ENCODE assay signal across 31 cellular contexts in the genomic region with DNA sequence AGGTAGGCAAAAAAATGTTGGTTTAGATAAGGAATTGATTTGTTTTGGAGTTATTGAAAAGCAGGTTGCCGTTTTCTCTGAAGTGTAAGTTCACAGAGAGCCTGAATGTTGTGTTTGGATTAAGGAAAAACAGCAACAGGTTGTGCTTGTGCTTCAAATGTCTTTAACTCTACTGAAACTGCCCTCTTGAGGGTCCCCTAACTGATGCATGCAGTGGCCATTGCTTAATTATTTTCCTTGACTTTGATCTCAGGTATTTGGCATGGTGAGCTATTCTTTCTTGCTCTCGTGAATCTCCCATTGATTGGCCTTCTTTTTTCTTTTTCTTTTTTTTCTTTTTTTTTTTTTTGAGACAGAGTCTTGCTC. TPM values are rescaled to one million over a fixed set of nuclear protein-coding genes. Genes with fewer than 3 reads are reported as not detected.
A peak's percentile ranks its signal among the peaks of the same experiment; 100 is the strongest.
DNase-seq lines count a peak whose midpoint lies in the region; ATAC-seq and TF ChIP-seq lines count a peak whose summit lies in the region.
"Had no signal": no experiment of that assay in that cellular context is flagged by ENCODE, and none has a peak within 500 bp of the region (broad histone marks: within the 10 kb centered on the region; RNA-seq: fewer than 3 reads in every experiment).

No MANE protein-coding gene starts in this region.

- H3K27me3 Mint-ChIP-seq in MCF 10A (ENCODE audit: insufficient read depth, unreplicated experiment) (no peaks in the 10 kb centered on the region), nephron (ENCODE audit: low read depth) (no peaks in the 10 kb centered on the region)
- H3K27me3 Mint-ChIP-seq in activated naive CD8-positive, alpha-beta T cell treated with anti-CD3 and anti-CD28 coated beads, Interleukin-2, amount 50 U/mL, for 24 hours = no peaks in the 10 kb centered on the region
- H3K27me3 Mint-ChIP-seq: activated CD4-positive, alpha-beta memory T cell treated with anti-CD3 and anti-CD28 coated beads for 36 hours; stimulated activated naive CD8-positive, alpha-beta T cell treated with anti-CD3 and anti-CD28 coated beads, Interleukin-15, Interleukin-2, amounts not matched to agents 100 ng/mL and 50 ng/mL, for 24 hours had no signal

- no peak for TF ChIP-seq EP300 in upper lobe of left lung (IDR thresholded peaks at IDR 0.05)

- H3K4me3 Mint-ChIP-seq in MCF 10A (ENCODE audit: unreplicated experiment) (no peak overlapping the region), nephron (peak overlapping the region; percentile 59 to 78 (median 67))
- H3K4me3 Mint-ChIP-seq in activated naive CD8-positive, alpha-beta T cell treated with anti-CD3 and anti-CD28 coated beads, Interleukin-2, amount 50 U/mL, for 24 hours = peak overlapping the region; percentile 0
- H3K4me3 Mint-ChIP-seq: activated CD4-positive, alpha-beta memory T cell treated with anti-CD3 and anti-CD28 coated beads for 36 hours; H9; stimulated activated naive CD8-positive, alpha-beta T cell treated with anti-CD3 and anti-CD28 coated beads, Interleukin-15, Interleukin-2, amounts not matched to agents 100 ng/mL and 50 ng/mL, for 24 hours had no signal

- CTCF ChIA-PET in MCF 10A (lab: Yijun Ruan, JAX) = interaction anchor here (0.6 kb wide), 2 partner anchors 88 to 1097 kb away, joined by 3 read pairs; no protein-coding TSS in a partner anchor

- H3K27me3 ChIP-seq in breast epithelium = no peaks in the 10 kb centered on the region
- H3K27me3 ChIP-seq in vagina = no peaks in the 10 kb centered on the region
- no peaks in the 10 kb centered on the region for H3K27me3 ChIP-seq in upper lobe of left lung
- H3K27me3 ChIP-seq: BE2C, colonic mucosa, SJCRH30 had no signal

- POLR2A ChIA-PET in MCF 10A (lab: Yijun Ruan, JAX) = no interaction called here

- H3K36me3 ChIP-seq in breast epithelium (no peaks in the 10 kb centered on the region), vagina (no peaks in the 10 kb centered on the region), upper lobe of left lung (no peaks in the 10 kb centered on the region)
- H3K36me3 ChIP-seq: BE2C, colonic mucosa, prostate gland, SJCRH30, thoracic aorta had no signal

- TF ChIP-seq POLR2A in breast epithelium (IDR thresholded peaks at IDR 0.05) (no peak), vagina (IDR thresholded peaks at IDR 0.05) (no peak), upper lobe of left lung (IDR thresholded peaks at IDR 0.05) (no peak)

- H3K4me1 ChIP-seq in breast epithelium (peaks cover 0 to 9% of the 10 kb centered on the region in 2 donors), vagina (peaks cover 57% of the 10 kb centered on the region), upper lobe of left lung (peaks cover 28 to 43% (median 39%) of the 10 kb centered on the region in 4 donors)
- H3K4me1 ChIP-seq: colonic mucosa had no signal

- WGBS in upper lobe of left lung, 2 donors = 81 to 90% methylated on average over 2 of the region's 2 CpGs

- BruUV-seq in MCF 10A (replicated peaks; lab: Mats Ljungman, UMichigan) = no TSS peak

- H3K36me3 Mint-ChIP-seq in MCF 10A (ENCODE audit: insufficient read depth, unreplicated experiment) (peaks cover 5% of the 10 kb centered on the region), nephron (ENCODE audit: low read depth) (peaks cover 4% of the 10 kb centered on the region)
- H3K36me3 Mint-ChIP-seq in activated naive CD8-positive, alpha-beta T cell treated with anti-CD3 and anti-CD28 coated beads, Interleukin-2, amount 50 U/mL, for 24 hours (ENCODE audit: low read depth) = peaks cover 5% of the 10 kb centered on the region

- no peak overlapping the region for H3K4me3 ChIP-seq in breast epithelium
- no peak overlapping the region for H3K4me3 ChIP-seq in vagina
- no peak overlapping the region for H3K4me3 ChIP-seq in upper lobe of left lung
- H3K4me3 ChIP-seq: colonic mucosa, prostate gland, SJCRH30, thoracic aorta had no signal

- H3K4me1 Mint-ChIP-seq in MCF 10A (ENCODE audit: insufficient read depth, unreplicated experiment) = peaks cover 7% of the 10 kb centered on the region
- peaks cover 45% of the 10 kb centered on the region for H3K4me1 Mint-ChIP-seq in activated naive CD8-positive, alpha-beta T cell treated with anti-CD3 and anti-CD28 coated beads, Interleukin-2, amount 50 U/mL, for 24 hours
- H3K4me1 Mint-ChIP-seq in nephron = peaks cover 42% of the 10 kb centered on the region

- DNase-seq in breast epithelium (ENCODE audit: low spot score in 2 of 2) = no peak
- no peak for DNase-seq in MCF 10A (ENCODE audit: unreplicated experiment)
- DNase-seq in activated naive CD8-positive, alpha-beta T cell treated with anti-CD3 and anti-CD28 coated beads, Interleukin-2, amount 50 U/mL, for 24 hours = no peak
- no peak for DNase-seq in vagina (ENCODE audit: extremely low spot score in 2 of 2)
- no peak for DNase-seq in middle frontal gyrus (ENCODE audit: extremely low spot score, low spot score)
- no peak for DNase-seq in upper lobe of left lung
- no peak for DNase-seq in NCI-H446 treated with DMSO at 0.1 percent for 48 hours (lab: John Stamatoyannopoulos, UW)
- DNase-seq: ACHN; activated CD4-positive, alpha-beta memory T cell treated with anti-CD3 and anti-CD28 coated beads for 36 hours; activated CD4-positive, CD25-positive, alpha-beta regulatory T cell treated with anti-CD3 and anti-CD28 coated beads, Interleukin-2, amount 50 U/mL, for 72 hours; activated CD8-positive, alpha-beta memory T cell treated with anti-CD3 and anti-CD28 coated beads, Interleukin-2, amount 50 U/mL, for 4 hours; activated gamma-delta T cell; amniotic stem cell; BE2C; Calu3; colonic mucosa; DND-41; effector CD8-positive, alpha-beta T cell; erythroblast; H9; islet precursor cell; left ventricle myocardium superior; NCI-H2081; NCI-H2227 treated with DMSO at 0.1 percent for 48 hours; NCI-H748 treated with DMSO at 0.1 percent for 48 hours; SJCRH30; T-helper 1 cell had no signal

- H3K27ac Mint-ChIP-seq in MCF 10A (ENCODE audit: low read depth, unreplicated experiment) (no peak overlapping the region), nephron (peak overlapping the region; percentile 53 to 81 (median 75))
- peak overlapping the region; percentile 6 for H3K27ac Mint-ChIP-seq in activated naive CD8-positive, alpha-beta T cell treated with anti-CD3 and anti-CD28 coated beads, Interleukin-2, amount 50 U/mL, for 24 hours
- H3K27ac Mint-ChIP-seq: activated CD4-positive, alpha-beta memory T cell treated with anti-CD3 and anti-CD28 coated beads for 36 hours; H9; stimulated activated naive CD8-positive, alpha-beta T cell treated with anti-CD3 and anti-CD28 coated beads, Interleukin-15, Interleukin-2, amounts not matched to agents 100 ng/mL and 50 ng/mL, for 24 hours had no signal

- H3K27ac ChIP-seq in breast epithelium = peak overlapping the region; percentile 20 to 36
- peak overlapping the region; percentile 30 for H3K27ac ChIP-seq in vagina
- H3K27ac ChIP-seq in upper lobe of left lung = no peak overlapping the region
- H3K27ac ChIP-seq: colonic mucosa, SJCRH30 had no signal

- H3K9me3 ChIP-seq in breast epithelium (no peaks in the 10 kb centered on the region), vagina (no peaks in the 10 kb centered on the region), upper lobe of left lung (no peaks in the 10 kb centered on the region)
- H3K9me3 ChIP-seq: BE2C, colonic mucosa, prostate gland, SJCRH30, thoracic aorta had no signal

- intact Hi-C loops in breast epithelium (cut with DNase I; ENCODE audit: low total_unique reads) = no loop called here
- intact Hi-C loops in MCF 10A (cut with micrococcal nuclease) = no loop called here
- intact Hi-C loops in vagina (cut with DNase I) = no loop called here

- no peak for TF ChIP-seq CTCF in breast epithelium (IDR thresholded peaks at IDR 0.05)
- no peak for TF ChIP-seq CTCF in MCF 10A (IDR thresholded peaks at IDR 0.05; ENCODE audit: unreplicated experiment)
- TF ChIP-seq CTCF in nephron (IDR thresholded peaks at IDR 0.05; ENCODE audit: unreplicated experiment in 3 of 3) = no peak
- no peak for TF ChIP-seq CTCF in vagina (IDR thresholded peaks at IDR 0.05)
- no peak for TF ChIP-seq CTCF in upper lobe of left lung (IDR thresholded peaks at IDR 0.05)

- ATAC-seq in activated naive CD8-positive, alpha-beta T cell treated with anti-CD3 and anti-CD28 coated beads, Interleukin-2, amount 50 U/mL, for 24 hours = no peak
- ATAC-seq in upper lobe of left lung (ENCODE audit: low FRiP score in 2 of 2) = no peak
- ATAC-seq: left ventricle myocardium superior had no signal

- H3K9me3 Mint-ChIP-seq in MCF 10A (ENCODE audit: unreplicated experiment) (no peaks in the 10 kb centered on the region), nephron (no peaks in the 10 kb centered on the region)
- no peaks in the 10 kb centered on the region for H3K9me3 Mint-ChIP-seq in activated naive CD8-positive, alpha-beta T cell treated with anti-CD3 and anti-CD28 coated beads, Interleukin-2, amount 50 U/mL, for 24 hours
- H3K9me3 Mint-ChIP-seq: activated CD4-positive, alpha-beta memory T cell treated with anti-CD3 and anti-CD28 coated beads for 36 hours; H9; stimulated activated naive CD8-positive, alpha-beta T cell treated with anti-CD3 and anti-CD28 coated beads, Interleukin-15, Interleukin-2, amounts not matched to agents 100 ng/mL and 50 ng/mL, for 24 hours had no signal

RNA-seq across cellular contexts. Expression of gene GARRE1, which starts 3.2 kb away (rescaled TPM):
- 10 to 100 TPM; 21.0 to 43.9 (median 25.2) TPM for total RNA-seq in breast epithelium
- total RNA-seq in MCF 10A (2022) = 12.8 and 19.1 TPM in 2 replicates
- total RNA-seq in vagina = 28.5 TPM
- total RNA-seq in upper lobe of left lung = 10 to 100 TPM; 18.2 to 36.7 (median 28.1) TPM

Comparison
In these comparisons a context has a peak if more than half of its experiments do, and no peak if none do; other contexts are left out.
1. H3K27ac ChIP-seq: peak in breast epithelium (2 of 2) and vagina (single experiment); none in upper lobe of left lung (0 of 4).